Comparison of ENCODE assay signal across 9 cellular contexts in genomic region chr7:155764432-155764798, GRCh38. TPM values are rescaled to one million over a fixed set of nuclear protein-coding genes. Genes with fewer than 3 reads are reported as not detected.
DNase-seq lines count a peak whose midpoint lies in the region; ATAC-seq lines count a peak whose summit lies in the region.
"Had no signal": no experiment of that assay in that cellular context is flagged by ENCODE, and none has a peak within 500 bp of the region (broad histone marks: within the 10 kb centered on the region; RNA-seq: fewer than 3 reads in every experiment).

No MANE protein-coding gene starts in this region.

- H3K4me1 Mint-ChIP-seq in activated T-helper 2 cell treated with anti-CD3 and anti-CD28 coated beads, Interferon-gamma antibody, Interleukin-2, Interleukin-4, amounts not matched to agents 10 μg/mL and 5 μg/mL and 100 μg/mL, durations not matched to agents 14 hours and 24 hours and 36 hours (ENCODE audit: low read depth): peaks cover 67% of the 10 kb centered on the region

- ATAC-seq in HG03135 (IDR thresholded peaks at IDR 0.05; ENCODE audit: unreplicated experiment) (peak; percentile 62), GM21526 (IDR thresholded peaks at IDR 0.05; ENCODE audit: low FRiP score, unreplicated experiment) (no peak)

- H3K9me3 ChIP-seq in trophoblast cell (ENCODE audit: insufficient read depth, low read depth, low read length): no peaks in the 10 kb centered on the region

- H2BK120ac ChIP-seq in trophoblast cell (ENCODE audit: insufficient read depth, low read length, poor library complexity): no peak overlapping the region

- H3K36me3 Mint-ChIP-seq in activated T-helper 2 cell treated with anti-CD3 and anti-CD28 coated beads, Interferon-gamma antibody, Interleukin-2, Interleukin-4, amounts not matched to agents 10 μg/mL and 5 μg/mL and 100 μg/mL, durations not matched to agents 14 hours and 24 hours and 36 hours (ENCODE audit: low read depth): peaks cover 88% of the 10 kb centered on the region

- WGBS in trophoblast cell (ENCODE audit: extremely low coverage, insufficient coverage, insufficient read length): no CpG with 5 or more reads among the region's 8 CpGs

- H3K4me1 ChIP-seq in trophoblast cell (ENCODE audit: control insufficient read depth in 1 of 2, insufficient read depth in 2 of 2, low read length in 2 of 2): peaks cover 0 to 2% of the 10 kb centered on the region in 2 experiments
- H3K4me1 ChIP-seq: parathyroid adenoma had no signal

- H3K4ac ChIP-seq in trophoblast cell (ENCODE audit: low read depth, low read length): no peak overlapping the region

- peak; percentile 37 for DNase-seq in GM19238 (ENCODE audit: insufficient read length, low spot score)
- DNase-seq in activated T-helper 2 cell treated with anti-CD3 and anti-CD28 coated beads, Interferon-gamma antibody, Interleukin-2, Interleukin-4, amounts not matched to agents 10 μg/mL and 5 μg/mL and 100 μg/mL, durations not matched to agents 14 hours and 24 hours and 36 hours (ENCODE audit: low spot score): peak; percentile 58
- DNase-seq in stimulated activated CD4-positive, alpha-beta T cell treated with anti-CD3 and anti-CD28 coated beads, Interleukin-12 subunit alpha, Interleukin-12 subunit beta, amount 100 ng/mL, for 24 hours (ENCODE audit: low read depth in 2 of 2): peak; percentile 19 to 45
- DNase-seq in trophoblast cell: no peak
- DNase-seq in mesenteric fat pad (ENCODE audit: low spot score): no peak
- DNase-seq in NCI-H510A treated with DMSO at 0.1 percent for 48 hours (lab: John Stamatoyannopoulos, UW): no peak

- H3K4me3 ChIP-seq in trophoblast cell (ENCODE audit: low read depth, low read length): no peak overlapping the region

- no peak overlapping the region for H4K91ac ChIP-seq in trophoblast cell (ENCODE audit: low read depth, low read length)

- no peak overlapping the region for H3K4me2 ChIP-seq in trophoblast cell (ENCODE audit: low read length)

- no peak overlapping the region for H2AFZ ChIP-seq in trophoblast cell (ENCODE audit: insufficient read depth, low read length, poor library complexity)
- H2AFZ ChIP-seq: parathyroid adenoma had no signal

- H3K9ac ChIP-seq in trophoblast cell (ENCODE audit: low read length): no peak overlapping the region
- H3K9ac ChIP-seq: parathyroid adenoma had no signal

- H3K14ac ChIP-seq in trophoblast cell (ENCODE audit: low read length): no peak overlapping the region

- no peak overlapping the region for H2BK5ac ChIP-seq in trophoblast cell (ENCODE audit: low read depth, low read length, poor library complexity)

- H2AK5ac ChIP-seq in trophoblast cell (ENCODE audit: low read length): no peak overlapping the region

- no peak overlapping the region for H4K12ac ChIP-seq in trophoblast cell (ENCODE audit: low read depth, low read length)

- no peaks in the 10 kb centered on the region for H3K79me2 ChIP-seq in trophoblast cell (ENCODE audit: control insufficient read depth, insufficient read depth, low read length, poor library complexity)

- H3K27me3 Mint-ChIP-seq in activated T-helper 2 cell treated with anti-CD3 and anti-CD28 coated beads, Interferon-gamma antibody, Interleukin-2, Interleukin-4, amounts not matched to agents 10 μg/mL and 5 μg/mL and 100 μg/mL, durations not matched to agents 14 hours and 24 hours and 36 hours (ENCODE audit: low read depth): no peaks in the 10 kb centered on the region

- no peak overlapping the region for H3K23ac ChIP-seq in trophoblast cell (ENCODE audit: low read length)

- H3K9me3 Mint-ChIP-seq in activated T-helper 2 cell treated with anti-CD3 and anti-CD28 coated beads, Interferon-gamma antibody, Interleukin-2, Interleukin-4, amounts not matched to agents 10 μg/mL and 5 μg/mL and 100 μg/mL, durations not matched to agents 14 hours and 24 hours and 36 hours: no peaks in the 10 kb centered on the region

- intact Hi-C loops in activated T-helper 2 cell treated with anti-CD3 and anti-CD28 coated beads, Interferon-gamma antibody, Interleukin-2, Interleukin-4, amounts not matched to agents 10 μg/mL and 5 μg/mL and 100 μg/mL, durations not matched to agents 14 hours and 24 hours and 36 hours (cut with micrococcal nuclease): loop anchor here (1.0 to 5.0 kb wide), 3 partner anchors 18 to 122 kb away; partner anchors contain the start of gene RBM33

- H3K4me3 Mint-ChIP-seq in activated T-helper 2 cell treated with anti-CD3 and anti-CD28 coated beads, Interferon-gamma antibody, Interleukin-2, Interleukin-4, amounts not matched to agents 10 μg/mL and 5 μg/mL and 100 μg/mL, durations not matched to agents 14 hours and 24 hours and 36 hours (ENCODE audit: low read depth): peak overlapping the region; percentile 85

- H3K27me3 ChIP-seq in trophoblast cell (ENCODE audit: insufficient read depth, low read length): no peaks in the 10 kb centered on the region

- peaks cover 21 to 38% of the 10 kb centered on the region in 2 experiments for H3K36me3 ChIP-seq in trophoblast cell (ENCODE audit: control insufficient read depth in 1 of 2, insufficient read depth in 2 of 2, low read length in 2 of 2)

- no peak overlapping the region for H3K18ac ChIP-seq in trophoblast cell (ENCODE audit: low read length)

- H3K27ac ChIP-seq in trophoblast cell (ENCODE audit: low read depth, low read length): no peak overlapping the region
- H3K27ac ChIP-seq: parathyroid adenoma had no signal

- peak overlapping the region; percentile 100 for H3K27ac Mint-ChIP-seq in activated T-helper 2 cell treated with anti-CD3 and anti-CD28 coated beads, Interferon-gamma antibody, Interleukin-2, Interleukin-4, amounts not matched to agents 10 μg/mL and 5 μg/mL and 100 μg/mL, durations not matched to agents 14 hours and 24 hours and 36 hours

- H2BK12ac ChIP-seq in trophoblast cell (ENCODE audit: low read length): no peak overlapping the region

- H3K79me1 ChIP-seq in trophoblast cell (ENCODE audit: low read length): no peaks in the 10 kb centered on the region

- no peak overlapping the region for H4K8ac ChIP-seq in trophoblast cell (ENCODE audit: low read depth, low read length)

RNA-seq across cellular contexts. Expression of gene SHH, which starts 47.8 kb away (rescaled TPM):
- 0.07 and 0.14 TPM in 2 replicates for total RNA-seq in activated T-helper 2 cell treated with anti-CD3 and anti-CD28 coated beads, Interferon-gamma antibody, Interleukin-2, Interleukin-4, amounts not matched to agents 10 μg/mL and 5 μg/mL and 100 μg/mL, durations not matched to agents 14 hours and 24 hours and 36 hours
- 0.03 TPM in 1 of 2 replicates, not detected in the other for polyA plus RNA-seq in trophoblast cell (2013)
- total RNA-seq in mesenteric fat pad: not detected

Comparison
In these comparisons a context has a peak if more than half of its experiments do, and no peak if none do; other contexts are left out.
1. DNase-seq: peak in GM19238 (single experiment), activated T-helper 2 cell treated with anti-CD3 and anti-CD28 coated beads, Interferon-gamma antibody, Interleukin-2, Interleukin-4, amounts not matched to agents 10 μg/mL and 5 μg/mL and 100 μg/mL, durations not matched to agents 14 hours and 24 hours and 36 hours (single experiment) and stimulated activated CD4-positive, alpha-beta T cell treated with anti-CD3 and anti-CD28 coated beads, Interleukin-12 subunit alpha, Interleukin-12 subunit beta, amount 100 ng/mL, for 24 hours (2 of 2); none in trophoblast cell (0 of 2), mesenteric fat pad (single experiment) and NCI-H510A treated with DMSO at 0.1 percent for 48 hours (single experiment).